In genomic region chr12:75852956-75853355, GRCh38 we compare ENCODE assay signal across 26 cellular contexts.
"Had no signal": no experiment of that assay in that cellular context is flagged by ENCODE, and none has a peak within 500 bp of the region (broad histone marks: within the 10 kb centered on the region; RNA-seq: fewer than 3 reads in every experiment).

No MANE protein-coding gene starts in this region.

- DNase-seq: activated CD4-positive, alpha-beta T cell treated with anti-CD3 and anti-CD28 coated beads for 48 hours; activated CD4-positive, alpha-beta T cell treated with anti-CD3 and anti-CD28 coated beads, Interleukin-2, amount 50 U/mL, for 48 hours; activated CD8-positive, alpha-beta memory T cell treated with anti-CD3 and anti-CD28 coated beads for 24 hours; activated effector memory CD4-positive, alpha-beta T cell treated with anti-CD3 and anti-CD28 coated beads, Interleukin-2, amount 50 U/mL, for 16 hours; activated naive CD4-positive, alpha-beta T cell treated with anti-CD3 and anti-CD28 coated beads for 36 hours; activated naive CD8-positive, alpha-beta T cell treated with anti-CD3 and anti-CD28 coated beads, Interleukin-2, amount 10 ng/mL, durations not matched to agents 7 days and 5 days; brain microvascular endothelial cell; caudate nucleus; cortex of kidney; gastrocnemius medialis; glutamatergic neuron; left ventricle myocardium superior; midbrain; naive thymus-derived CD8-positive, alpha-beta T cell; posterior cingulate gyrus; right cardiac atrium; stimulated activated CD4-positive, alpha-beta T cell treated with anti-CD3 and anti-CD28 coated beads, Interleukin-15, amount 100 ng/mL, for 24 hours; stimulated activated CD4-positive, alpha-beta T cell treated with anti-CD3 and anti-CD28 coated beads, Interleukin-2, amount 100 ng/mL, for 24 hours; stimulated activated naive B cell treated with anti-CD40 and anti-IgM and Interleukin-4, amounts not matched to agents 10 μg/mL and 1 μg/mL and 100 μg/mL, for 72 hours; stomach; T-helper 17 cell; T1000; tibial artery; WERI-Rb-1 had no signal

- H3K36me3 ChIP-seq: ascending aorta, brain microvascular endothelial cell, esophagus muscularis mucosa, gastrocnemius medialis, stomach, tibial artery, WERI-Rb-1 had no signal

- H3K27ac ChIP-seq: ascending aorta, brain microvascular endothelial cell, esophagus muscularis mucosa, gastrocnemius medialis, stomach, tibial artery, WERI-Rb-1 had no signal

- H3K27me3 ChIP-seq: ascending aorta, brain microvascular endothelial cell, esophagus muscularis mucosa, gastrocnemius medialis, stomach, tibial artery had no signal

- H3K4me3 ChIP-seq: ascending aorta, esophagus muscularis mucosa, gastrocnemius medialis, stomach, tibial artery had no signal

- H3K9me3 ChIP-seq: ascending aorta, esophagus muscularis mucosa, gastrocnemius medialis, stomach, tibial artery had no signal
